2 cellular contexts compared by ENCODE assay signal in the genomic region with DNA sequence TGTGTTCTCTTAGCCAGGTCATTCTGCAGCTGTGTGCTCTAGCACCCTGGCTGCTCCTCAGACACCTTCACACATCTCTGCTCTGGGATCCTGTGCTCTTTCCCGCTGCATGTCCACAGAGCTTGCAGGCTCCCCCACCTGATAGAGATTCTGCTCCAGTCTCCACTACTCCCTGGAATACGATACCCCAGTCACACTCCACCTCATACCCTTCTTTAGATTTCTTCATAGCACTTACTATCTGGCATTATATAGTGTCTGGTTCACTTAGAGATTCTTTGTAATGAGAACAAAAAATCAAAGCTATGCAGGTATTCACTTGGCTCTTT.
TF ChIP-seq lines count a peak whose summit lies in the region.

No MANE protein-coding gene starts in this region.

TF ChIP-seq in WTC11, 78 proteins besides CTCF, POLR2A, EP300 and RAD21:
- TF ChIP-seq IRF2 (CRISPR knock-in tag; IDR thresholded peaks at IDR 0.05; ENCODE audit: borderline replicate concordance, low read depth), result no peak
- TF ChIP-seq, protein P1, sequence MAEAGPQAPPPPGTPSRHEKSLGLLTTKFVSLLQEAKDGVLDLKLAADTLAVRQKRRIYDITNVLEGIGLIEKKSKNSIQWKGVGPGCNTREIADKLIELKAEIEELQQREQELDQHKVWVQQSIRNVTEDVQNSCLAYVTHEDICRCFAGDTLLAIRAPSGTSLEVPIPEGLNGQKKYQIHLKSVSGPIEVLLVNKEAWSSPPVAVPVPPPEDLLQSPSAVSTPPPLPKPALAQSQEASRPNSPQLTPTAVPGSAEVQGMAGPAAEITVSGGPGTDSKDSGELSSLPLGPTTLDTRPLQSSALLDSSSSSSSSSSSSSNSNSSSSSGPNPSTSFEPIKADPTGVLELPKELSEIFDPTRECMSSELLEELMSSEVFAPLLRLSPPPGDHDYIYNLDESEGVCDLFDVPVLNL (CRISPR knock-in tag; IDR thresholded peaks at IDR 0.05; ENCODE audit: borderline replicate concordance, low read depth), result no peak
- no peak for TF ChIP-seq ZNF263 (CRISPR knock-in tag; IDR thresholded peaks at IDR 0.05; ENCODE audit: low read depth)

TF ChIP-seq in H1, 55 proteins besides CTCF, POLR2A, EP300 and RAD21:
- TF ChIP-seq SRF (IDR thresholded peaks at IDR 0.05; ENCODE audit: low read depth, low read length), result no peak
TF ChIP-seq in H1: peak in this region for 0.
